In the genomic region with DNA sequence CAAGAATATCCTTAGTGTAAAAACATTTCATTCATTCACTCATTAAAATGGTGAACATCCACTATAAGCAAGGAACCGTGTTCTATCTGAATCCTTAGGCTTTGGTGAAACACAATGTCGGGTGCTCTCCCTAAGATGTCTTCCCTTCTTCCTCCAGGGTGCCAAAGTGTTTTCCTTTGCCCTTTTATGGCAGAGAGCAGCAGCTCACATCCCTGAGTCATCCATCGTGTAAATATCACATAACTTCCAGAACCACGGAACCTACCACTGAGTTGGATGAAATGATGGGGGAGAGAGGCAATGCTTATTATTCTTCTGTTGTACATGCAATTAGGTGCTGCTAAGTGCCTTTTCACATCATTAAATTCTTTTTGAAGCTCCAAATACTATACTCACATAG, we compare ENCODE assay signal across 15 cellular contexts. TPM values are rescaled to one million over a fixed set of nuclear protein-coding genes. Genes with fewer than 3 reads are reported as not detected.
DNase-seq lines count a peak whose midpoint lies in the region; ATAC-seq, FAIRE-seq and TF ChIP-seq lines count a peak whose summit lies in the region.
"Had no signal": no experiment of that assay in that cellular context is flagged by ENCODE, and none has a peak within 500 bp of the region (broad histone marks: within the 10 kb centered on the region; RNA-seq: fewer than 3 reads in every experiment).

No MANE protein-coding gene starts in this region.

- no peak overlapping the region for H3K27ac Mint-ChIP-seq in T-helper 17 cell
- H3K27ac Mint-ChIP-seq: activated CD8-positive, alpha-beta T cell treated with anti-CD3 and anti-CD28 coated beads for 36 hours; activated naive CD4-positive, alpha-beta T cell treated with anti-CD3 and anti-CD28 coated beads, Interleukin-2, amount 10 ng/mL, durations not matched to agents 7 days and 5 days; IgD-negative memory B cell had no signal

- no peaks in the 10 kb centered on the region for H3K4me1 Mint-ChIP-seq in T-helper 17 cell
- H3K4me1 Mint-ChIP-seq: activated naive CD4-positive, alpha-beta T cell treated with anti-CD3 and anti-CD28 coated beads, Interleukin-2, amount 10 ng/mL, durations not matched to agents 7 days and 5 days; IgD-negative memory B cell had no signal

- H3K27me3 Mint-ChIP-seq in T-helper 17 cell, result peaks cover 75% of the 10 kb centered on the region

- H3K4me3 ChIP-seq in bronchial epithelial cell (ENCODE audit: low read depth, low read length), result no peak overlapping the region

- no peaks in the 10 kb centered on the region for H3K36me3 ChIP-seq in bronchial epithelial cell (ENCODE audit: control insufficient read depth, insufficient read depth, low read length)

- DNase-seq in DMS53 (lab: John Stamatoyannopoulos, UW) (peak; percentile 72), LoVo (ENCODE audit: low spot score) (peak; percentile 24), bronchial epithelial cell (ENCODE audit: low read depth) (peak; percentile 73), kidney tubule cell (ENCODE audit: low spot score) (peak; percentile 69), NCI-H345 treated with DMSO at 0.1 percent for 48 hours (lab: John Stamatoyannopoulos, UW; ENCODE audit: unreplicated experiment) (no peak), GM10266 (ENCODE audit: extremely low spot score) (no peak), T-helper 17 cell (no peak), COR-L47 (lab: John Stamatoyannopoulos, UW) (no peak)
- DNase-seq: activated CD8-positive, alpha-beta T cell treated with anti-CD3 and anti-CD28 coated beads for 36 hours; activated naive CD4-positive, alpha-beta T cell treated with anti-CD3 and anti-CD28 coated beads, Interleukin-2, amount 10 ng/mL, durations not matched to agents 7 days and 5 days; effector CD8-positive, alpha-beta T cell; H7; midbrain; NCI-H2029 treated with DMSO at 0.1 percent for 48 hours had no signal

- ATAC-seq in T-helper 17 cell, result no peak
- ATAC-seq: activated CD8-positive, alpha-beta T cell treated with anti-CD3 and anti-CD28 coated beads for 36 hours had no signal

- H3K4me3 Mint-ChIP-seq in T-helper 17 cell, result no peak overlapping the region
- H3K4me3 Mint-ChIP-seq: activated CD8-positive, alpha-beta T cell treated with anti-CD3 and anti-CD28 coated beads for 36 hours; activated naive CD4-positive, alpha-beta T cell treated with anti-CD3 and anti-CD28 coated beads, Interleukin-2, amount 10 ng/mL, durations not matched to agents 7 days and 5 days; IgD-negative memory B cell had no signal

- TF ChIP-seq CTCF in bronchial epithelial cell (IDR thresholded peaks at IDR 0.05; ENCODE audit: insufficient read depth, low read length, severe bottlenecking) (no peak), GM10266 (IDR thresholded peaks at IDR 0.05; ENCODE audit: control insufficient read depth, insufficient read depth, low read depth, missing control alignments) (no peak)

- no peak for FAIRE-seq in bronchial epithelial cell (lab: Jason Lieb, UNC)

- no peaks in the 10 kb centered on the region for H3K9me3 ChIP-seq in T-helper 17 cell (ENCODE audit: control insufficient read depth, low read length, poor library complexity, severe bottlenecking)

- no peaks in the 10 kb centered on the region for H3K36me3 Mint-ChIP-seq in T-helper 17 cell (ENCODE audit: low read depth)
- H3K36me3 Mint-ChIP-seq: activated naive CD4-positive, alpha-beta T cell treated with anti-CD3 and anti-CD28 coated beads, Interleukin-2, amount 10 ng/mL, durations not matched to agents 7 days and 5 days; IgD-negative memory B cell had no signal

- H3K27me3 ChIP-seq in bronchial epithelial cell (ENCODE audit: control insufficient read depth, insufficient read depth, low read length), result no peaks in the 10 kb centered on the region

RNA-seq across cellular contexts. Expression of a gene that starts 50.2 kb away (rescaled TPM):
- total RNA-seq in bronchial epithelial cell (0.26 TPM in 2 replicates), T-helper 17 cell (under 1 TPM in 1 of 2 donors, not detected in 1; 0.10 TPM)

RNA-seq across cellular contexts. Expression of a gene that starts 58.0 kb away (rescaled TPM):
- total RNA-seq in bronchial epithelial cell, result 59.4 and 90.6 TPM in 2 replicates
- 10 to 100 TPM in 1 of 2 donors, 1 to 10 TPM in 1; 9.5 to 15.8 TPM for total RNA-seq in T-helper 17 cell

Comparison
In these comparisons a context has a peak if more than half of its experiments do, and no peak if none do; other contexts are left out.
1. DNase-seq: peak in DMS53 (single experiment), LoVo (single experiment), bronchial epithelial cell (single experiment) and kidney tubule cell (single experiment); none in NCI-H345 treated with DMSO at 0.1 percent for 48 hours (single experiment), GM10266 (single experiment), T-helper 17 cell (0 of 3) and COR-L47 (single experiment).